In the genomic region with DNA sequence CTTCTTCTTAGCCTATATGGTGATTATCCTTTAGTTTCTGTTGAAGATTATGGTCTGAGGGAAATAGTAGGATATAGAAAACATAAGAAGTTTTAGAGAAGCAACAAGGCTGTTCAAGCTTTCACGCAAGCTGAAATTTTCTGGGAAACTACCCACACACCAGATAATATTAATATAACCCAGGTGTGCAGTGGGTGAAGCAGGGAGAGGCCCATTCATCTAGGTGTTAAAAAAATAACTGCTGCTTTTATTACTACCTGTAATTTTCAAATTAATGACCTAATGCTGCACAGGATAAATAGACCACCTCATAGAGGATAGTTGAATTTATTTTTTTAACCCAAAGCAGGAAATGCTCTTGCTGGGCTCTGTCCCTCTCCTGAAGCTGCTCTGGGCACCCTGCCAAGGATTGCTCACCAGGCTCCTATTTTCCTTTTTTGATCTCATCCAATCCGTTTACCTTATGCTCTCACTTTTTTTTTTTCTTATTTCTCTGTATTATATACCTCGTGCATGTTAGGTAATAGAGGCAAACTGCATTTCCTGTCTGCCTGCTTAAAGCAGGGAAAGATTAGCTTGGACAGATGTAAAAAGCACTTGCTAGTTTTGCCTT, we compare ENCODE assay signal across 8 cellular contexts.
A peak's percentile ranks its signal among the peaks of the same experiment; 100 is the strongest.
DNase-seq lines count a peak whose midpoint lies in the region; ATAC-seq and TF ChIP-seq lines count a peak whose summit lies in the region.

No MANE protein-coding gene starts in this region.

- DNase-seq in AG04450 (ENCODE audit: low read depth, low spot score) (peak; percentile 67), Kasumi-1 (lab: John Stamatoyannopoulos, UW) (peak; percentile 18 to 27), SHP77 (lab: John Stamatoyannopoulos, UW) (peak; percentile 37 to 75), fibroblast of lung (ENCODE audit: low read depth in 2 of 2) (peak; percentile 81 to 87), skeletal muscle cell (ENCODE audit: low read depth) (peak; percentile 79), GM13977 (ENCODE audit: low spot score) (no peak)

- H3K9me3 ChIP-seq in AG04450 (ENCODE audit: control insufficient read depth, insufficient read depth, low read length) = no peaks in the 10 kb centered on the region
- H3K9me3 ChIP-seq in fibroblast of lung (ENCODE audit: control insufficient read depth, insufficient read depth, low read depth, low read length) = no peaks in the 10 kb centered on the region

- H3K27ac ChIP-seq in AG04450 (ENCODE audit: low read depth, low read length) = no peak overlapping the region
- H3K27ac ChIP-seq in fibroblast of lung (ENCODE audit: insufficient read depth, low read length) = no peak overlapping the region

- ATAC-seq in HG03469 (IDR thresholded peaks at IDR 0.05; ENCODE audit: unreplicated experiment) = no peak
- ATAC-seq in HG02763 (IDR thresholded peaks at IDR 0.05; ENCODE audit: unreplicated experiment) = no peak

- no peaks in the 10 kb centered on the region for H3K36me3 ChIP-seq in fibroblast of lung (ENCODE audit: control insufficient read depth, insufficient read depth, low read length)

- TF ChIP-seq CTCF in AG04450 (IDR thresholded peaks at IDR 0.05; ENCODE audit: low read depth, low read length) (no peak), fibroblast of lung (conservative IDR thresholded peaks at IDR 0.05 in 1 of 2, IDR thresholded peaks at IDR 0.05 in 1 of 2; ENCODE audit: low read depth in 1 of 2, low read length in 2 of 2) (no peak), GM13977 (IDR thresholded peaks at IDR 0.05; ENCODE audit: extremely low read depth, insufficient read depth, missing control alignments) (no peak)

- no peak overlapping the region for H3K4me3 ChIP-seq in AG04450 (ENCODE audit: low read depth, low read length)
- no peak overlapping the region for H3K4me3 ChIP-seq in fibroblast of lung (replicated peaks in 1 of 4; ENCODE audit: control extremely low read depth in 1 of 4, insufficient read depth in 1 of 4, low read depth in 3 of 4, low read length in 4 of 4)
- H3K4me3 ChIP-seq in skeletal muscle cell (ENCODE audit: low read depth, low read length) = no peak overlapping the region

- POLR2A ChIA-PET in AG04450 (lab: Yijun Ruan, JAX) = no interaction called here

- no peaks in the 10 kb centered on the region for H4K20me1 ChIP-seq in fibroblast of lung (ENCODE audit: control insufficient read depth, extremely low read depth, insufficient read depth, low read length)

- H3K9ac ChIP-seq in fibroblast of lung (ENCODE audit: insufficient read depth, low read length) = no peak overlapping the region

- H2AFZ ChIP-seq in fibroblast of lung (ENCODE audit: low read length) = no peak overlapping the region

- H3K27me3 ChIP-seq in AG04450 (ENCODE audit: control insufficient read depth, insufficient read depth, low read length) (no peaks in the 10 kb centered on the region), fibroblast of lung (ENCODE audit: control insufficient read depth, insufficient read depth, low read length) (no peaks in the 10 kb centered on the region)

- H3K4me1 ChIP-seq in fibroblast of lung (ENCODE audit: control insufficient read depth, extremely low read depth, insufficient read depth, low read length) = peaks cover 4% of the 10 kb centered on the region

- H3K79me2 ChIP-seq in fibroblast of lung (ENCODE audit: control insufficient read depth, insufficient read depth, low read length) = no peaks in the 10 kb centered on the region

- in situ Hi-C loops in GM13977 (cut with MboI; ENCODE audit: low pct_unique_long_range_greater_than_20kb, low sequenced_read_pairs, unreplicated experiment) = no loop called here

- CTCF ChIA-PET in AG04450 (lab: Charles Lee) = no interaction called here

- H3K4me2 ChIP-seq in fibroblast of lung (ENCODE audit: extremely low read depth, insufficient read depth, low read length) = peak overlapping the region; percentile 15
